ENCODE assay signal across 1 cellular context in genomic region chr14:73250317-73250713, GRCh38.
TF ChIP-seq lines count a peak whose summit lies in the region.

No MANE protein-coding gene starts in this region.

TF ChIP-seq in H1, 55 proteins besides CTCF, POLR2A, EP300 and RAD21:
- no peak for TF ChIP-seq JUN (IDR thresholded peaks at IDR 0.05; ENCODE audit: low read depth, low read length)
- TF ChIP-seq CHD2 (IDR thresholded peaks at IDR 0.05; ENCODE audit: low read length): no peak
- TF ChIP-seq BACH1 (IDR thresholded peaks at IDR 0.05; ENCODE audit: low read length): no peak
- TF ChIP-seq SUZ12 (IDR thresholded peaks at IDR 0.05; ENCODE audit: low read length): no peak
- no peak for TF ChIP-seq POU5F1 (IDR thresholded peaks at IDR 0.05; ENCODE audit: low read depth, low read length)
- TF ChIP-seq BRCA1 (IDR thresholded peaks at IDR 0.05; ENCODE audit: low read depth, low read length): no peak
- TF ChIP-seq SIN3A (conservative IDR thresholded peaks at IDR 0.05 in 1 of 2, IDR thresholded peaks at IDR 0.05 in 1 of 2; ENCODE audit: low read depth in 1 of 2, low read length in 2 of 2): no peak
- TF ChIP-seq TAF1 (IDR thresholded peaks at IDR 0.05; ENCODE audit: low read depth, low read length): no peak
- no peak for TF ChIP-seq GTF2F1 (IDR thresholded peaks at IDR 0.05; ENCODE audit: borderline replicate concordance, low read depth, low read length)
- TF ChIP-seq PHF8 (conservative IDR thresholded peaks at IDR 0.05; ENCODE audit: low read depth, low read length): no peak
- no peak for TF ChIP-seq HDAC6 (IDR thresholded peaks at IDR 0.05; ENCODE audit: low read depth, low read length)
